Comparison of ENCODE assay signal across 8 cellular contexts in the genomic region with DNA sequence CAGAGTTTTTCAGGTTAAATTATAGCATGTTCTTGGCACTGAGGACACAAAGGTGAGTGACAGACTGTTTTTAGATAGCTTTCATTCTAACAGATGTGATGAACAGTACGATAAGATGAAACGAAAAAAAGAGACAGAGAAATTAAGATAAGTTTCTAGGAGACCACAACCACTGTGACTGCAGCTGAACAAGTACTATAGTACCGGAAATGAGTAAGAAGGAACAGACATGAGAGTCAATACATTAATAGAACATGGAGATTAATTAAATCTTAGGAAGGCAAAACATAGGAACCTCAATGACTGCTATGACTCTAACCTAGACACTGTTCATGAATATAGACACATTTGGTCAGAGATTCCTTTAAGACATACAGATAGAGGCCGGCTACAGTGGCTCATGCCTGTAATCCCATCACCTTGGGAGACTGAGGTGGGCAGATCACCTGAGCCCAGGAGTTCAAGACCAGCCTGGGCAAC. TPM values are rescaled to one million over a fixed set of nuclear protein-coding genes. Genes with fewer than 3 reads are reported as not detected.
DNase-seq lines count a peak whose midpoint lies in the region; ATAC-seq and TF ChIP-seq lines count a peak whose summit lies in the region.

No MANE protein-coding gene starts in this region.

- peaks cover 5% of the 10 kb centered on the region for H3K36me3 Mint-ChIP-seq in T-helper 17 cell (ENCODE audit: low read depth)
- H3K36me3 Mint-ChIP-seq in stimulated activated naive CD8-positive, alpha-beta T cell treated with anti-CD3 and anti-CD28 coated beads, Interleukin-15, Interleukin-2, amounts not matched to agents 100 ng/mL and 50 ng/mL, for 24 hours (ENCODE audit: low read depth): peaks cover 27% of the 10 kb centered on the region

- POLR2A ChIA-PET in OCI-LY7 (lab: Charles Lee): interaction anchor here (0.6 to 1.0 kb wide), 3 partner anchors 16 to 48 kb away, joined by 3 to 4 read pairs (median 3); no protein-coding TSS in a partner anchor

- peak overlapping the region; percentile 16 for H3K4me3 Mint-ChIP-seq in T-helper 17 cell
- H3K4me3 Mint-ChIP-seq in stimulated activated naive CD8-positive, alpha-beta T cell treated with anti-CD3 and anti-CD28 coated beads, Interleukin-15, Interleukin-2, amounts not matched to agents 100 ng/mL and 50 ng/mL, for 24 hours: peak overlapping the region; percentile 68

- no peak overlapping the region for H3K4me3 ChIP-seq in OCI-LY7 (ENCODE audit: low read depth, low read length, poor library complexity, severe bottlenecking)

- peaks cover 25% of the 10 kb centered on the region; the same call in 1 of the 2 replicates for H3K79me2 ChIP-seq in OCI-LY7 (ENCODE audit: insufficient read depth, low read depth, low read length)

- TF ChIP-seq CTCF in OCI-LY7 (conservative IDR thresholded peaks at IDR 0.05; ENCODE audit: low read length): no peak

- H4K20me1 ChIP-seq in OCI-LY7 (ENCODE audit: insufficient read depth, low read length): no peaks in the 10 kb centered on the region

- peak; percentile 94 for ATAC-seq in HG02884 (IDR thresholded peaks at IDR 0.05; ENCODE audit: unreplicated experiment)
- peak; percentile 87 for ATAC-seq in T-helper 17 cell

- peaks cover 34% of the 10 kb centered on the region for H3K4me1 Mint-ChIP-seq in T-helper 17 cell
- peaks cover 64% of the 10 kb centered on the region for H3K4me1 Mint-ChIP-seq in stimulated activated naive CD8-positive, alpha-beta T cell treated with anti-CD3 and anti-CD28 coated beads, Interleukin-15, Interleukin-2, amounts not matched to agents 100 ng/mL and 50 ng/mL, for 24 hours (ENCODE audit: low read depth)

- H3K27ac Mint-ChIP-seq in T-helper 17 cell: peak overlapping the region; percentile 92
- H3K27ac Mint-ChIP-seq in stimulated activated naive CD8-positive, alpha-beta T cell treated with anti-CD3 and anti-CD28 coated beads, Interleukin-15, Interleukin-2, amounts not matched to agents 100 ng/mL and 50 ng/mL, for 24 hours: peak overlapping the region; percentile 84

- peaks cover 19% of the 10 kb centered on the region for H3K36me3 ChIP-seq in OCI-LY7 (ENCODE audit: insufficient read depth, low read length)

- peaks cover 14% of the 10 kb centered on the region for H3K4me1 ChIP-seq in OCI-LY7 (ENCODE audit: insufficient read depth, low read length, poor library complexity, severe bottlenecking)

- BruUV-seq in OCI-LY7 (replicated peaks; lab: Mats Ljungman, UMichigan): no TSS peak

- H3K9me3 Mint-ChIP-seq in stimulated activated naive CD8-positive, alpha-beta T cell treated with anti-CD3 and anti-CD28 coated beads, Interleukin-15, Interleukin-2, amounts not matched to agents 100 ng/mL and 50 ng/mL, for 24 hours: no peaks in the 10 kb centered on the region

- peak; percentile 14 for DNase-seq in activated naive CD4-positive, alpha-beta T cell treated with Interleukin-2 at 50 U/mL for 16 hours
- DNase-seq in activated naive CD4-positive, alpha-beta T cell treated with anti-CD3 and anti-CD28 coated beads, Interleukin-2, amount 50 U/mL, for 16 hours: no peak
- no peak for DNase-seq in T-helper 17 cell
- no peak for DNase-seq in OCI-LY7 (ENCODE audit: low spot score)
- no peak for DNase-seq in NK-92 treated with Interleukin-12 subunit alpha and Interleukin-12 subunit beta, amount 100 ng/mL, for 24 hours (lab: John Stamatoyannopoulos, UW)
- DNase-seq in 8988T: no peak

- H3K9me3 ChIP-seq in T-helper 17 cell (ENCODE audit: control insufficient read depth, low read length, poor library complexity, severe bottlenecking): no peaks in the 10 kb centered on the region
- H3K9me3 ChIP-seq in OCI-LY7 (ENCODE audit: low read length): no peaks in the 10 kb centered on the region

- no peak overlapping the region for H2AFZ ChIP-seq in OCI-LY7 (ENCODE audit: low read length)

- CTCF ChIA-PET in OCI-LY7 (lab: Charles Lee; ENCODE audit: unreplicated experiment): interaction anchor here (0.5 kb wide), 1 partner anchor 115 kb away, joined by 4 read pairs; no protein-coding TSS in a partner anchor

- H3K27me3 Mint-ChIP-seq in T-helper 17 cell: no peaks in the 10 kb centered on the region
- no peaks in the 10 kb centered on the region for H3K27me3 Mint-ChIP-seq in stimulated activated naive CD8-positive, alpha-beta T cell treated with anti-CD3 and anti-CD28 coated beads, Interleukin-15, Interleukin-2, amounts not matched to agents 100 ng/mL and 50 ng/mL, for 24 hours

- no peak overlapping the region for H3K27ac ChIP-seq in OCI-LY7 (ENCODE audit: low read depth, low read length, poor library complexity, severe bottlenecking)

- H3K9me2 ChIP-seq in OCI-LY7 (ENCODE audit: insufficient read depth, low read length): no peaks in the 10 kb centered on the region

- no peak overlapping the region for H3K4me2 ChIP-seq in OCI-LY7 (ENCODE audit: low read length)

- intact Hi-C loops in OCI-LY7 (cut with micrococcal nuclease; ENCODE audit: unreplicated experiment): loop anchor here (5.0 kb wide), 1 partner anchor 168 kb away; a partner anchor contains a TSS

RNA-seq across cellular contexts. Expression of a gene that starts 40.2 kb away (rescaled TPM):
- total RNA-seq in T-helper 17 cell (10 to 100 TPM; 72.1 to 94.0 TPM), OCI-LY7 (2022) (93.1 and 94.9 TPM in 2 replicates)
- 82.9 and 95.4 TPM in 2 replicates for total RNA-seq in OCI-LY7 (2014; rRNA removed; shearing (Covaris generic))
